ENCODE assay signal across 8 cellular contexts in the genomic region with DNA sequence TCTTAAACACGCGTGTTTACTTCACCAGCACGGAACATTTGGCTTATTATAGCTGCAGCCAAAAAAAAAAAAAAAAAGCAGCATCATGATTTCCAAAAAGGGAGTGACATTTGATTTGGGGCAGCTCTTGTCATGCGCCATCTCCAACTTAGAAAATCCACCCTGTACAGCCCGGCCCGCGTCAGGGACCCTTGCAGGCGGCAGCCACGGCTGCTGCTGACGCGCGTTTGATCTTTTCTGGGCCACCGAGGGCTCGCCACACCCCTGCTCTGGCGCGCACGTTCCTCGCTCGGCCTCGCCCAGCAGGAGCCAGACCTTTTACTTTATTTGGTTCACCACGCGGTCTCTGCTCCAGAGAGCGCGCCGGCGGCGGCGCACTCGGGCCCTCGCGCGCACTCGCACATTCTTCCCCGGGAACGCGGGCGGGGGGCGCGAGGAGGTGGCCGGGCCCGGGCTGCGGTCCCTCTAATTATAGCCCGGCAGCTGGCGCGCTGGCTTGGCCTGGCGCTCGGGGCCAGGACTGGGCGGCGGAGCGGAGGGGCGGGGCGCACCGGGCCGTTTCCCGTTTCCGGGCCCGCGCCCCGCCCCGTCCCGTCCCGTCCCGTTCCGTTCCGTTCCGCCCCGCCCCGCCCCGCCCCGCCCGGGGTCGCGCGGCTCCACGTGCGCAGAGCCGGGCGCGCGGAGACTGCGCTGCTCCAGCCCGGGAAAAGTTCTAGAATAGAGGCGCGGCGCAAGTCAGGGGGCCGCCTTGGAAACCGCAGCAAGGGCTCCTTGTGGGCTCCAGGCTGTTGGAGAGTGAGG. TPM values are rescaled to one million over a fixed set of nuclear protein-coding genes. Genes with fewer than 3 reads are reported as not detected.
DNase-seq lines count a peak whose midpoint lies in the region; ATAC-seq, FAIRE-seq and TF ChIP-seq lines count a peak whose summit lies in the region.

No MANE protein-coding gene starts in this region.

- peaks cover 24% of the 10 kb centered on the region for H3K79me2 ChIP-seq in OCI-LY3 (ENCODE audit: low read length)

- H3K36me3 ChIP-seq in OCI-LY3 (replicated peaks; ENCODE audit: low read depth, low read length), result peaks cover 22% of the 10 kb centered on the region
- no peaks in the 10 kb centered on the region for H3K36me3 ChIP-seq in mucosa of descending colon (ENCODE audit: low read depth)

- no peaks in the 10 kb centered on the region for H3K27me3 Mint-ChIP-seq in stimulated activated memory B cell treated with anti-CD40 and anti-IgM and Interleukin-4, amounts not matched to agents 10 μg/mL and 1 μg/mL and 100 μg/mL, for 72 hours

- peaks cover 54% of the 10 kb centered on the region for H3K4me1 ChIP-seq in OCI-LY3 (ENCODE audit: low read length)
- H3K4me1 ChIP-seq in mucosa of descending colon (ENCODE audit: low read depth), result peaks cover 49% of the 10 kb centered on the region

- H3K9ac ChIP-seq in OCI-LY3 (ENCODE audit: low read length), result peak overlapping the region; percentile 71

- FAIRE-seq in D721Med (lab: Jason Lieb, UNC) (no peak), HTR-8/SVneo (lab: Jason Lieb, UNC) (peak; percentile 58)

- peaks cover 22% of the 10 kb centered on the region for H4K20me1 ChIP-seq in OCI-LY3 (ENCODE audit: insufficient read depth, low read length)

- peak overlapping the region; percentile 87 for H3K4me3 Mint-ChIP-seq in stimulated activated memory B cell treated with anti-CD40 and anti-IgM and Interleukin-4, amounts not matched to agents 10 μg/mL and 1 μg/mL and 100 μg/mL, for 72 hours

- ATAC-seq in GM21390 (IDR thresholded peaks at IDR 0.05; ENCODE audit: unreplicated experiment) (peak; percentile 78), mucosa of descending colon (peak; percentile 88)
- ATAC-seq in stimulated activated memory B cell treated with anti-CD40 and anti-IgM and Interleukin-4, amounts not matched to agents 10 μg/mL and 1 μg/mL and 100 μg/mL, for 72 hours, result peak; percentile 93

- peaks cover 20% of the 10 kb centered on the region for H3K36me3 Mint-ChIP-seq in stimulated activated memory B cell treated with anti-CD40 and anti-IgM and Interleukin-4, amounts not matched to agents 10 μg/mL and 1 μg/mL and 100 μg/mL, for 72 hours

- peak overlapping the region; percentile 80 for H3K4me2 ChIP-seq in OCI-LY3 (ENCODE audit: low read length)

- TF ChIP-seq CTCF in D721Med (IDR thresholded peaks at IDR 0.05; ENCODE audit: insufficient read depth, missing control alignments) (no peak), OCI-LY3 (IDR thresholded peaks at IDR 0.05; ENCODE audit: low read depth, low read length) (no peak), epithelial cell of esophagus (IDR thresholded peaks at IDR 0.05; ENCODE audit: insufficient read depth, low read depth, low read length, missing control alignments) (no peak), mucosa of descending colon (IDR thresholded peaks at IDR 0.05) (no peak)

- H3K27ac Mint-ChIP-seq in stimulated activated memory B cell treated with anti-CD40 and anti-IgM and Interleukin-4, amounts not matched to agents 10 μg/mL and 1 μg/mL and 100 μg/mL, for 72 hours, result peak overlapping the region; percentile 86

- H3K27ac ChIP-seq in OCI-LY3 (ENCODE audit: low read length), result peak overlapping the region; percentile 70

- peaks cover 58% of the 10 kb centered on the region for H3K4me1 Mint-ChIP-seq in stimulated activated memory B cell treated with anti-CD40 and anti-IgM and Interleukin-4, amounts not matched to agents 10 μg/mL and 1 μg/mL and 100 μg/mL, for 72 hours

- intact Hi-C loops in mucosa of descending colon (cut with DNase I, micrococcal nuclease), result loop anchor here in 1 of 2 donors (10.0 kb wide), 2 partner anchors 105 to 495 kb away; no protein-coding TSS in a partner anchor

- H3K9me3 ChIP-seq in OCI-LY3 (ENCODE audit: insufficient read depth, low read length) (no peaks in the 10 kb centered on the region), mucosa of descending colon (no peaks in the 10 kb centered on the region)

- H3K27me3 ChIP-seq in OCI-LY3 (ENCODE audit: low read depth, low read length), result no peaks in the 10 kb centered on the region

- H3K9me3 Mint-ChIP-seq in stimulated activated memory B cell treated with anti-CD40 and anti-IgM and Interleukin-4, amounts not matched to agents 10 μg/mL and 1 μg/mL and 100 μg/mL, for 72 hours, result no peaks in the 10 kb centered on the region

- DNase-seq in D721Med (ENCODE audit: insufficient read length, low spot score), result peak; percentile 68
- DNase-seq in HTR-8/SVneo (ENCODE audit: insufficient read length, low spot score), result no peak
- DNase-seq in activated T-cell treated with anti-CD3 and anti-CD28 coated beads for 24 hours (ENCODE audit: low read depth), result peak; percentile 65
- DNase-seq in epithelial cell of esophagus (ENCODE audit: low read depth), result peak; percentile 79
- peak; percentile 88 to 94 (median 93) for DNase-seq in mucosa of descending colon

- peak overlapping the region; percentile 6; the same call in 1 of the 2 replicates for H2AFZ ChIP-seq in OCI-LY3 (ENCODE audit: low read depth, low read length)

- H3K4me3 ChIP-seq in OCI-LY3 (ENCODE audit: low read length) (peak overlapping the region; percentile 79), epithelial cell of esophagus (ENCODE audit: low read length) (peak overlapping the region; percentile 53), mucosa of descending colon (peak overlapping the region; percentile 15)

RNA-seq across cellular contexts. Expression of a gene that starts 10.2 kb away (rescaled TPM):
- 100 to 1,000 TPM; 134 to 180 (median 156) TPM for total RNA-seq in mucosa of descending colon

Comparison
In these comparisons a context has a peak if more than half of its experiments do, and no peak if none do; other contexts are left out.
1. H3K4me3 ChIP-seq: peak in every context shown above with its lines; median percentile 79 in OCI-LY3; 53 in epithelial cell of esophagus; 15 in mucosa of descending colon.